21 cellular contexts compared by ENCODE assay signal in genomic region chr3:52094591-52095485, GRCh38.
"Had no signal": no experiment of that assay in that cellular context is flagged by ENCODE, and none has a peak within 500 bp of the region (broad histone marks: within the 10 kb centered on the region; RNA-seq: fewer than 3 reads in every experiment).

No MANE protein-coding gene starts in this region.

- H3K27ac ChIP-seq: adrenal gland, foreskin keratinocyte, neutrophil, pancreas, vagina, VCaP had no signal

- DNase-seq: activated CD4-positive, alpha-beta T cell treated with anti-CD3 and anti-CD28 coated beads, Interleukin-2, amount 50 U/mL, for 1 hour; activated CD4-positive, CD25-positive, alpha-beta regulatory T cell treated with anti-CD3 and anti-CD28 coated beads, Interleukin-2, amount 50 U/mL, for 72 hours; activated CD8-positive, alpha-beta memory T cell treated with anti-CD3 and anti-CD28 coated beads, Interleukin-2, amount 50 U/mL, for 4 hours; activated effector memory CD4-positive, alpha-beta T cell treated with Interleukin-2 at 50 U/mL for 16 hours; activated naive CD4-positive, alpha-beta T cell treated with anti-CD3 and anti-CD28 coated beads, Interleukin-2, amount 10 ng/mL, durations not matched to agents 7 days and 5 days; activated T-cell treated with anti-CD3 and anti-CD28 coated beads, Interleukin-2, amount 50 U/mL, for 4 hours; adrenal gland; foreskin keratinocyte; hypothalamus; islet precursor cell; stimulated activated CD4-positive, alpha-beta T cell treated with anti-CD3 and anti-CD28 coated beads, Interleukin-12 subunit alpha, Interleukin-12 subunit beta, amount 100 ng/mL, for 4 hours; stimulated activated CD4-positive, alpha-beta T cell treated with anti-CD3 and anti-CD28 coated beads, Interleukin-1b, Interleukin-23, amount 100 ng/mL, for 48 hours; stimulated activated CD8-positive, alpha-beta memory T cell treated with anti-CD3 and anti-CD28 coated beads, Interleukin-4, amount 100 ng/mL, for 48 hours; stimulated activated naive CD4-positive, alpha-beta T cell treated with Interleukin-2 at 50 U/mL for 16 hours; T-helper 17 cell; tibial artery had no signal

- H3K27me3 Mint-ChIP-seq: activated naive CD4-positive, alpha-beta T cell treated with anti-CD3 and anti-CD28 coated beads, Interleukin-2, amount 10 ng/mL, durations not matched to agents 7 days and 5 days; T-helper 17 cell had no signal

- H3K9me3 Mint-ChIP-seq: activated naive CD4-positive, alpha-beta T cell treated with anti-CD3 and anti-CD28 coated beads, Interleukin-2, amount 10 ng/mL, durations not matched to agents 7 days and 5 days; activated T-cell treated with anti-CD3 and anti-CD28 coated beads, Interleukin-2, amount 50 U/mL, for 4 hours had no signal

- H3K27ac Mint-ChIP-seq: activated naive CD4-positive, alpha-beta T cell treated with anti-CD3 and anti-CD28 coated beads, Interleukin-2, amount 10 ng/mL, durations not matched to agents 7 days and 5 days; T-helper 17 cell had no signal

- H3K4me1 Mint-ChIP-seq: activated naive CD4-positive, alpha-beta T cell treated with anti-CD3 and anti-CD28 coated beads, Interleukin-2, amount 10 ng/mL, durations not matched to agents 7 days and 5 days; T-helper 17 cell had no signal

- H3K4me3 Mint-ChIP-seq: activated naive CD4-positive, alpha-beta T cell treated with anti-CD3 and anti-CD28 coated beads, Interleukin-2, amount 10 ng/mL, durations not matched to agents 7 days and 5 days; activated T-cell treated with anti-CD3 and anti-CD28 coated beads, Interleukin-2, amount 50 U/mL, for 4 hours; T-helper 17 cell had no signal

- ATAC-seq: activated T-cell treated with anti-CD3 and anti-CD28 coated beads, Interleukin-2, amount 50 U/mL, for 4 hours; foreskin keratinocyte; left lobe of liver; pancreas; T-helper 17 cell had no signal
